Comparison of ENCODE assay signal across 36 cellular contexts in the genomic region with DNA sequence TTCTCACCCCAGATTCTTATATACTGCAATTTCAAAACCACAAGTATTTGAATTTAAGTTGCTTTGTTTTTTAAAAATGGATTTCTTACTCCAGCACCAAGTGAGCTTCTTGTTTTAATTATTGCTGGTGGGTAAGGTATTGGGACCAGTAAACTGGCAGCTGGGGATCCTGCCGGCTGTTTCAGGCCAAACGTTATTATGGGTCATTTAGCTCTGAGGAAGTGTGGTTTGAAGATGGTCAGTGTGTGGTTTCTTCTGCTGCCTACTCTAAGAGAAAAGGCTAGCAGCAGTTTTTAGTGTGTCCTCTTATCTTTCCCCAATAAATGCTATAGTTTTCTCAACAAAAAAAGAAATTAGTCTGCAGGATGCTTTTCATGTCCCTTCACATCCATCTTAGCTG. TPM values are rescaled to one million over a fixed set of nuclear protein-coding genes. Genes with fewer than 3 reads are reported as not detected.
"Had no signal": no experiment of that assay in that cellular context is flagged by ENCODE, and none has a peak within 500 bp of the region (broad histone marks: within the 10 kb centered on the region; RNA-seq: fewer than 3 reads in every experiment).

No MANE protein-coding gene starts in this region.

- H3K4me3 ChIP-seq: gastroesophageal sphincter, mucosa of descending colon, skin epidermis, uterus had no signal

- H3K36me3 ChIP-seq: gastroesophageal sphincter, uterus had no signal

- DNase-seq: activated CD4-positive, alpha-beta T cell treated with anti-CD3 and anti-CD28 coated beads for 4 hours; activated CD4-positive, alpha-beta T cell treated with anti-CD3 and anti-CD28 coated beads, Interleukin-2, amount 50 U/mL, for 4 hours; activated CD8-positive, alpha-beta memory T cell treated with anti-CD3 and anti-CD28 coated beads for 24 hours; activated CD8-positive, alpha-beta memory T cell treated with anti-CD3 and anti-CD28 coated beads, Interleukin-2, amount 50 U/mL, for 4 hours; activated gamma-delta T cell; activated naive CD8-positive, alpha-beta T cell treated with anti-CD3 and anti-CD28 coated beads, Interleukin-2, amount 50 U/mL, for 24 hours; activated T-cell treated with anti-CD3 and anti-CD28 coated beads, Interleukin-2, amount 50 U/mL, for 24 hours; amygdala; central memory CD4-positive, alpha-beta T cell; head of caudate nucleus; hippocampal formation; left cardiac atrium; left ventricle myocardium superior; mucosa of descending colon; posterior cingulate gyrus; right cardiac atrium; stimulated activated CD4-positive, alpha-beta T cell treated with anti-CD3 and anti-CD28 coated beads, Interleukin-12 subunit alpha, Interleukin-12 subunit beta, amount 100 ng/mL, for 4 hours; stimulated activated CD4-positive, alpha-beta T cell treated with anti-CD3 and anti-CD28 coated beads, Interleukin-4, amount 100 ng/mL, for 1 hour; stimulated activated naive CD8-positive, alpha-beta T cell treated with anti-CD3 and anti-CD28 coated beads, Interleukin-15, Interleukin-2, amounts not matched to agents 100 U/mL and 50 U/mL, for 24 hours; substantia nigra; uterus had no signal

- H3K9me3 ChIP-seq: mucosa of descending colon, uterus had no signal

- H3K4me3 Mint-ChIP-seq: activated naive CD4-positive, alpha-beta T cell treated with anti-CD3 and anti-CD28 coated beads, Interleukin-2, amount 50 U/mL, for 24 hours; activated naive CD8-positive, alpha-beta T cell treated with anti-CD3 and anti-CD28 coated beads, Interleukin-2, amount 50 U/mL, for 24 hours; activated T-cell treated with anti-CD3 and anti-CD28 coated beads, Interleukin-2, amount 50 U/mL, for 24 hours; nephron; T-helper 2 cell treated with Interferon-gamma antibody and Interleukin-4, amounts not matched to agents 5 μg/mL and 100 μg/mL, for 36 hours; type B pancreatic cell had no signal

- H3K4me1 ChIP-seq: gastroesophageal sphincter, uterus had no signal

- FAIRE-seq: endothelial cell of umbilical vein, keratinocyte, TTC549 had no signal

- H3K4me1 Mint-ChIP-seq: activated naive CD4-positive, alpha-beta T cell treated with anti-CD3 and anti-CD28 coated beads, Interleukin-2, amount 50 U/mL, for 24 hours; activated naive CD8-positive, alpha-beta T cell treated with anti-CD3 and anti-CD28 coated beads, Interleukin-2, amount 50 U/mL, for 24 hours had no signal

- H3K27ac ChIP-seq: gastroesophageal sphincter, skin epidermis, uterus, VCaP had no signal

- ATAC-seq: gastroesophageal sphincter, left cardiac atrium, left ventricle myocardium superior, mucosa of descending colon, right cardiac atrium had no signal

- H3K27ac Mint-ChIP-seq: activated naive CD4-positive, alpha-beta T cell treated with anti-CD3 and anti-CD28 coated beads, Interleukin-2, amount 50 U/mL, for 24 hours; activated naive CD8-positive, alpha-beta T cell treated with anti-CD3 and anti-CD28 coated beads, Interleukin-2, amount 50 U/mL, for 24 hours; activated T-cell treated with anti-CD3 and anti-CD28 coated beads, Interleukin-2, amount 50 U/mL, for 24 hours; nephron; T-helper 2 cell treated with Interferon-gamma antibody and Interleukin-4, amounts not matched to agents 5 μg/mL and 100 μg/mL, for 36 hours; type B pancreatic cell had no signal

- H3K27me3 ChIP-seq: gastroesophageal sphincter, uterus had no signal

- H3K36me3 Mint-ChIP-seq: activated naive CD4-positive, alpha-beta T cell treated with anti-CD3 and anti-CD28 coated beads, Interleukin-2, amount 50 U/mL, for 24 hours had no signal

- H3K27me3 Mint-ChIP-seq: type B pancreatic cell had no signal

RNA-seq across cellular contexts. Expression of a gene that starts 30.6 kb away (rescaled TPM):
- total RNA-seq: endothelial cell of umbilical vein, fibroblast of lung, fibroblast of villous mesenchyme, lung microvascular endothelial cell had no signal
- polyA plus RNA-seq: keratinocyte had no signal

RNA-seq across cellular contexts. Expression of a gene that starts 50.6 kb away (rescaled TPM):
- total RNA-seq: endothelial cell of umbilical vein, fibroblast of lung, fibroblast of villous mesenchyme, lung microvascular endothelial cell, mesenteric fat pad, osteoblast, uterus had no signal
- polyA plus RNA-seq: endothelial cell of umbilical vein, fibroblast of lung, keratinocyte had no signal
